Comparison of ENCODE assay signal across 1 cellular context in genomic region chr11:60947666-60948065, GRCh38.
TF ChIP-seq lines count a peak whose summit lies in the region.

No MANE protein-coding gene starts in this region.

TF ChIP-seq in H1, 55 proteins besides CTCF, POLR2A, EP300 and RAD21:
- no peak for TF ChIP-seq MAFK (IDR thresholded peaks at IDR 0.05; ENCODE audit: low read depth, low read length)
- peak; percentile 55 for TF ChIP-seq BACH1 (IDR thresholded peaks at IDR 0.05; ENCODE audit: low read length)
- TF ChIP-seq BCL11A (IDR thresholded peaks at IDR 0.05; ENCODE audit: low read depth in 2 of 2, low read length in 2 of 2): no peak
